ENCODE assay signal across 17 cellular contexts in genomic region chr18:46843372-46843771, GRCh38.
DNase-seq lines count a peak whose midpoint lies in the region; ATAC-seq, FAIRE-seq and TF ChIP-seq lines count a peak whose summit lies in the region.
"Had no signal": no experiment of that assay in that cellular context is flagged by ENCODE, and none has a peak within 500 bp of the region (broad histone marks: within the 10 kb centered on the region; RNA-seq: fewer than 3 reads in every experiment).

No MANE protein-coding gene starts in this region.

- H3K36me3 Mint-ChIP-seq in astrocyte (ENCODE audit: low read depth, unreplicated experiment), result no peaks in the 10 kb centered on the region
- peaks cover 7% of the 10 kb centered on the region for H3K36me3 Mint-ChIP-seq in activated CD8-positive, alpha-beta memory T cell treated with anti-CD3 and anti-CD28 coated beads, Interleukin-2, amount 10 ng/mL, durations not matched to agents 7 days and 5 days

- ATAC-seq in GM21423 (IDR thresholded peaks at IDR 0.05; ENCODE audit: unreplicated experiment) (peak; percentile 44), HG03045 (IDR thresholded peaks at IDR 0.05; ENCODE audit: unreplicated experiment) (no peak)
- ATAC-seq in activated CD8-positive, alpha-beta memory T cell treated with anti-CD3 and anti-CD28 coated beads, Interleukin-2, amount 10 ng/mL, durations not matched to agents 7 days and 5 days, result no peak
- ATAC-seq: A549 had no signal

- no peaks in the 10 kb centered on the region for H3K9me3 ChIP-seq in astrocyte (ENCODE audit: insufficient read depth, low read depth, low read length)
- H3K9me3 ChIP-seq: A549, HAP-1 had no signal

- H3K27me3 Mint-ChIP-seq in astrocyte (ENCODE audit: low read depth, unreplicated experiment), result no peaks in the 10 kb centered on the region
- H3K27me3 Mint-ChIP-seq in activated CD8-positive, alpha-beta memory T cell treated with anti-CD3 and anti-CD28 coated beads, Interleukin-2, amount 10 ng/mL, durations not matched to agents 7 days and 5 days, result no peaks in the 10 kb centered on the region
- H3K27me3 Mint-ChIP-seq: CD4-positive, alpha-beta memory T cell had no signal

- no peak for FAIRE-seq in astrocyte (lab: Jason Lieb, UNC)
- FAIRE-seq: A549 had no signal

- no peaks in the 10 kb centered on the region for H3K4me1 Mint-ChIP-seq in astrocyte (ENCODE audit: low read depth, unreplicated experiment)
- no peaks in the 10 kb centered on the region for H3K4me1 Mint-ChIP-seq in activated CD8-positive, alpha-beta memory T cell treated with anti-CD3 and anti-CD28 coated beads, Interleukin-2, amount 10 ng/mL, durations not matched to agents 7 days and 5 days
- H3K4me1 Mint-ChIP-seq: CD4-positive, alpha-beta memory T cell had no signal

- peak overlapping the region; percentile 1 for H3K27ac Mint-ChIP-seq in astrocyte (ENCODE audit: unreplicated experiment)
- H3K27ac Mint-ChIP-seq in activated CD8-positive, alpha-beta memory T cell treated with anti-CD3 and anti-CD28 coated beads, Interleukin-2, amount 10 ng/mL, durations not matched to agents 7 days and 5 days, result no peak overlapping the region
- H3K27ac Mint-ChIP-seq: CD4-positive, alpha-beta memory T cell had no signal

- H3K27ac ChIP-seq in astrocyte (ENCODE audit: low read depth, low read length), result no peak overlapping the region
- H3K27ac ChIP-seq: 22Rv1, A549, C4-2B had no signal

- no peak overlapping the region for H2AFZ ChIP-seq in astrocyte (ENCODE audit: low read depth, low read length)

- H3K4me1 ChIP-seq in astrocyte (ENCODE audit: insufficient read depth, low read length), result no peaks in the 10 kb centered on the region
- H3K4me1 ChIP-seq: A549, HAP-1 had no signal

- no peaks in the 10 kb centered on the region for H3K27me3 ChIP-seq in GM06990 (replicated peaks; ENCODE audit: control insufficient read depth, insufficient read depth, low read length)
- H3K27me3 ChIP-seq in astrocyte (ENCODE audit: insufficient read depth, low read length), result no peaks in the 10 kb centered on the region
- no peaks in the 10 kb centered on the region for H3K27me3 ChIP-seq in H7 (ENCODE audit: control insufficient read depth, insufficient read depth, low read length)

- in situ Hi-C loops in GM13976 (cut with MboI; ENCODE audit: low sequenced_read_pairs, unreplicated experiment), result no loop called here

- H3K9me3 Mint-ChIP-seq in astrocyte (ENCODE audit: unreplicated experiment), result no peaks in the 10 kb centered on the region
- no peaks in the 10 kb centered on the region for H3K9me3 Mint-ChIP-seq in activated CD8-positive, alpha-beta memory T cell treated with anti-CD3 and anti-CD28 coated beads, Interleukin-2, amount 10 ng/mL, durations not matched to agents 7 days and 5 days (ENCODE audit: low read depth)

- no peak overlapping the region for H3K4me3 Mint-ChIP-seq in astrocyte (ENCODE audit: unreplicated experiment)
- H3K4me3 Mint-ChIP-seq in activated CD8-positive, alpha-beta memory T cell treated with anti-CD3 and anti-CD28 coated beads, Interleukin-2, amount 10 ng/mL, durations not matched to agents 7 days and 5 days, result no peak overlapping the region
- H3K4me3 Mint-ChIP-seq: CD4-positive, alpha-beta memory T cell had no signal

- no peaks in the 10 kb centered on the region for H3K79me2 ChIP-seq in astrocyte (ENCODE audit: insufficient read depth, low read length)

- CTCF ChIA-PET in activated CD8-positive, alpha-beta memory T cell treated with anti-CD3 and anti-CD28 coated beads, Interleukin-2, amount 10 ng/mL, durations not matched to agents 7 days and 5 days (lab: Charles Lee), result no interaction called here

- H3K4me2 ChIP-seq in astrocyte (ENCODE audit: low read length), result no peak overlapping the region
- H3K4me2 ChIP-seq: A549 had no signal

- H4K20me1 ChIP-seq in astrocyte (ENCODE audit: insufficient read depth, low read length), result no peaks in the 10 kb centered on the region

- H3K36me3 ChIP-seq in GM06990 (ENCODE audit: control insufficient read depth, insufficient read depth, low read length), result no peaks in the 10 kb centered on the region; the same call in 1 of the 2 replicates
- no peaks in the 10 kb centered on the region for H3K36me3 ChIP-seq in astrocyte (ENCODE audit: insufficient read depth, low read length)
- peaks cover 1% of the 10 kb centered on the region; the same call in 1 of the 2 replicates for H3K36me3 ChIP-seq in H7 (replicated peaks; ENCODE audit: control insufficient read depth, insufficient read depth, low read length)

- TF ChIP-seq CTCF in GM06990 (IDR thresholded peaks at IDR 0.05; ENCODE audit: insufficient read depth, low read length, poor library complexity, severe bottlenecking) (no peak), GM13976 (IDR thresholded peaks at IDR 0.05; ENCODE audit: borderline replicate concordance, control extremely low read depth, extremely low read depth, insufficient read depth, missing control alignments) (no peak), astrocyte (IDR thresholded peaks at IDR 0.05; ENCODE audit: insufficient read depth, low read depth, low read length) (no peak)

- DNase-seq in GM06990 (ENCODE audit: extremely low read depth, insufficient read length) (peak; percentile 2), GM13976 (ENCODE audit: low spot score) (peak; percentile 22), astrocyte (ENCODE audit: low read depth) (no peak), mesenteric fat pad (ENCODE audit: low spot score) (no peak), H7 (no peak)
- no peak for DNase-seq in activated CD8-positive, alpha-beta memory T cell treated with anti-CD3 and anti-CD28 coated beads, Interleukin-2, amount 10 ng/mL, durations not matched to agents 7 days and 5 days
- DNase-seq: AML-193; CD4-positive, alpha-beta memory T cell; DMS153; DMS79; GDM1 had no signal

- H3K9ac ChIP-seq in astrocyte (ENCODE audit: low read length), result no peak overlapping the region

- H3K4me3 ChIP-seq in GM06990 (replicated peaks; ENCODE audit: low read depth, low read length) (no peak overlapping the region), astrocyte (ENCODE audit: insufficient read depth, low read depth, low read length) (no peak overlapping the region), H7 (ENCODE audit: insufficient read depth, low read depth, low read length) (no peak overlapping the region)
- H3K4me3 ChIP-seq: A549, HAP-1 had no signal

Comparison
In these comparisons a context has a peak if more than half of its experiments do, and no peak if none do; other contexts are left out.
1. DNase-seq: peak in GM06990 (single experiment) and GM13976 (single experiment); none in astrocyte (single experiment), mesenteric fat pad (single experiment), H7 (single experiment) and activated CD8-positive, alpha-beta memory T cell treated with anti-CD3 and anti-CD28 coated beads, Interleukin-2, amount 10 ng/mL, durations not matched to agents 7 days and 5 days (single experiment).